In the genomic region with DNA sequence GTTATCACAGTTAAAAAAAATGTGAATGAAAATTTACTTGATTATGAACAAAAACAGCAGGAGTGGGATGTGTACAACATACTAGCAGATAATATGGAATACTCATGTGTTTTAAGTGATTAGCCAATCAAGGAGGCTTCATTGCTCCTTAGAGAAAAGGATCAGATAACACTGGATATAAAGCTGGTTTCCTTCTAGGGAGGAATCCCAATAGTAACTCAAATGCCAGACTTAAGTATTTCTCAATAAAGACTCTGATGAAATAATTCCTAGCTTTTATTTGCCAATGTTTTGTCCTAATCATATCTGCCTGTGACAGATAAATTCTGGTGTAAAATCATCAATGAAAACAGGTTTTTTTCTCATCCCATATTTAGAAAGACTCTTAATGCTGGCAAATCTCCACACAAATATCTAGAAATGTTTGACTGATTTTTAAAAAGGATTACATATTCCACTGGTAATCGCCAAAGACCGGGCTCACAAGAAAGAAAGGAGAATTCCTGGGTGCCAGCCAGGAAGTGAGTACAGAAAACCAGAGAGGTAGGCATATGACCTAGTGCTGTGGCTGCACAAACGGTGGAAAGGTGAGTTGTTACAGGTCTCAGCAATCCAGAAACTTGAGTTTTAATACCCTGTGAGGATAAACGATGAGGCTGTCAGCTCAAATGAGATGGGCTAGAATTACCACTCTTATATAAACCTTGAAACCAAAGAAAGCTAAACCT, we compare ENCODE assay signal across 20 cellular contexts.
A peak's percentile ranks its signal among the peaks of the same experiment; 100 is the strongest.
DNase-seq lines count a peak whose midpoint lies in the region; ATAC-seq, FAIRE-seq and TF ChIP-seq lines count a peak whose summit lies in the region.
"Had no signal": no experiment of that assay in that cellular context is flagged by ENCODE, and none has a peak within 500 bp of the region (broad histone marks: within the 10 kb centered on the region; RNA-seq: fewer than 3 reads in every experiment).

No MANE protein-coding gene starts in this region.

- no peaks in the 10 kb centered on the region for H3K4me1 ChIP-seq in SJCRH30
- H3K4me1 ChIP-seq: lower lobe of right lung had no signal

- DNase-seq in GM18507 (ENCODE audit: extremely low spot score, insufficient read length, low read depth) (no peak), cardiac fibroblast (ENCODE audit: low read depth in 2 of 2) (peak; percentile 11 to 45), glomerular visceral epithelial cell (ENCODE audit: extremely low spot score) (peak; percentile 4), skeletal muscle cell (ENCODE audit: low read depth) (peak; percentile 12), NCI-H2196 (lab: John Stamatoyannopoulos, UW; ENCODE audit: unreplicated experiment) (no peak), SJCRH30 (no peak)
- DNase-seq: activated CD8-positive, alpha-beta T cell treated with anti-CD3 and anti-CD28 coated beads, Interleukin-2, amount 10 ng/mL, durations not matched to agents 7 days and 5 days; activated naive CD4-positive, alpha-beta T cell treated with anti-CD3 and anti-CD28 coated beads, Interleukin-2, amount 50 U/mL, for 16 hours; activated T-cell treated with anti-CD3 and anti-CD28 coated beads, Interleukin-2, amount 50 U/mL, for 4 hours; cortex of kidney; lower lobe of right lung; NCI-H146; NK-92 treated with Interleukin-12 subunit alpha and Interleukin-12 subunit beta, amount 100 ng/mL, for 24 hours; occipital lobe; sigmoid colon; stimulated activated naive CD4-positive, alpha-beta T cell; T-helper 9 cell had no signal

- no peak for TF ChIP-seq CTCF in cardiac fibroblast (IDR thresholded peaks at IDR 0.05; ENCODE audit: low read depth, low read length)

- FAIRE-seq in GM18507 (lab: Jason Lieb, UNC), result peak; percentile 35
- FAIRE-seq: H1 had no signal

- H3K36me3 ChIP-seq in SJCRH30, result peaks cover 5% of the 10 kb centered on the region; the same call in 1 of the 2 replicates
- H3K36me3 ChIP-seq: lower lobe of right lung had no signal

- H3K4me3 ChIP-seq in cardiac fibroblast (replicated peaks in 1 of 2; ENCODE audit: low read depth in 2 of 2, low read length in 2 of 2) (no peak overlapping the region), skeletal muscle cell (ENCODE audit: low read depth, low read length) (no peak overlapping the region), SJCRH30 (no peak overlapping the region)
- H3K4me3 ChIP-seq: lower lobe of right lung, sigmoid colon had no signal

- ATAC-seq in GM21528 (IDR thresholded peaks at IDR 0.05; ENCODE audit: low FRiP score, unreplicated experiment), result no peak
- ATAC-seq in HG02759 (IDR thresholded peaks at IDR 0.05; ENCODE audit: unreplicated experiment), result no peak
- ATAC-seq: activated CD8-positive, alpha-beta T cell treated with anti-CD3 and anti-CD28 coated beads, Interleukin-2, amount 10 ng/mL, durations not matched to agents 7 days and 5 days; activated T-cell treated with anti-CD3 and anti-CD28 coated beads, Interleukin-2, amount 50 U/mL, for 4 hours; lower lobe of right lung had no signal

- no peaks in the 10 kb centered on the region for H3K9me3 ChIP-seq in SJCRH30 (replicated peaks)
- H3K9me3 ChIP-seq: lower lobe of right lung, sigmoid colon had no signal

- H3K27ac ChIP-seq in SJCRH30, result no peak overlapping the region
- H3K27ac ChIP-seq: lower lobe of right lung had no signal

- no peaks in the 10 kb centered on the region for H3K27me3 ChIP-seq in SJCRH30
- H3K27me3 ChIP-seq: sigmoid colon had no signal

Comparison
In these comparisons a context has a peak if more than half of its experiments do, and no peak if none do; other contexts are left out.
1. DNase-seq: peak in cardiac fibroblast (2 of 2), glomerular visceral epithelial cell (single experiment) and skeletal muscle cell (single experiment); none in GM18507 (single experiment), NCI-H2196 (single experiment) and SJCRH30 (0 of 2).